9 cellular contexts compared by ENCODE assay signal in the genomic region with DNA sequence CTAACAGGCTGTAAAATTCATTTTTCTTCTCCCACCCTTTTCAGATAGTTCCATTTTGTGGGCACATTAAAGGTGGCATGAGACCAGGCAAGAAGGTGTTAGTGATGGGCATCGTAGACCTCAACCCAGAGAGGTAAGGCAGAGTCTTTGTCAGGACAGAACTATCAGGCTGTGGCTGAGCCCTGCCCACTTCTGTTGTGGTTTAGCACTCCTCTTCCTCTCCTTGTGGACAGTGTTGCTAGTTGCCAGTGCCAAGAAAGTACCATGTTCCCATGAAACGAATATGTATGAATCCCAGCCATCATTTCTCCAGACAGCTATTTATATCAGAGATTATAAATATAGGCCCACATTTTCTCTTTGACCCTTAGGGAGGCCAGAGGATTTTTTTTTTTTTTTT. TPM values are rescaled to one million over a fixed set of nuclear protein-coding genes. Genes with fewer than 3 reads are reported as not detected.
A peak's percentile ranks its signal among the peaks of the same experiment; 100 is the strongest.
DNase-seq lines count a peak whose midpoint lies in the region; ATAC-seq and TF ChIP-seq lines count a peak whose summit lies in the region.
"Had no signal": no experiment of that assay in that cellular context is flagged by ENCODE, and none has a peak within 500 bp of the region (broad histone marks: within the 10 kb centered on the region; RNA-seq: fewer than 3 reads in every experiment).

No MANE protein-coding gene starts in this region.

- TSS peak; percentile 49 for BruUV-seq in Calu3 (replicated peaks; lab: Mats Ljungman, UMichigan)

- TF ChIP-seq CTCF in Calu3 (IDR thresholded peaks at IDR 0.05; ENCODE audit: unreplicated experiment) (no peak), dorsolateral prefrontal cortex (IDR thresholded peaks at IDR 0.05 in 54 of 56, conservative IDR thresholded peaks at IDR 0.05 in 2 of 56; ENCODE audit: low read depth in 1 of 56, partially characterized antibody in 56 of 56) (peak in 1 of 56 donors; percentile 6)

- H3K9me3 Mint-ChIP-seq in Calu3 (ENCODE audit: low read depth, unreplicated experiment), result no peaks in the 10 kb centered on the region

- no peaks in the 10 kb centered on the region for H3K9me3 ChIP-seq in neuron (ENCODE audit: low read length)

- no peaks in the 10 kb centered on the region for H3K27me3 ChIP-seq in dorsolateral prefrontal cortex
- H3K27me3 ChIP-seq in neuron (ENCODE audit: insufficient read depth, low read length), result no peaks in the 10 kb centered on the region

- H3K4me1 ChIP-seq in neuron (ENCODE audit: insufficient read depth, low read length), result peaks cover 13% of the 10 kb centered on the region

- CTCF ChIA-PET in Calu3 (lab: Charles Lee), result interaction anchor here (0.7 kb wide), 1 partner anchor 315 kb away, joined by 3 read pairs; no protein-coding TSS in a partner anchor

- peak overlapping the region in 45 of 59 donors; percentile 39 to 98 (median 82) for H3K27ac ChIP-seq in dorsolateral prefrontal cortex

- no peak overlapping the region for H2AFZ ChIP-seq in neuron (ENCODE audit: low read depth, low read length)

- H3K4me3 Mint-ChIP-seq in Calu3 (ENCODE audit: low read depth, unreplicated experiment), result peak overlapping the region; percentile 78

- ATAC-seq in HG03095 (IDR thresholded peaks at IDR 0.05; ENCODE audit: unreplicated experiment), result no peak

- H3K27me3 Mint-ChIP-seq in Calu3 (ENCODE audit: unreplicated experiment), result no peaks in the 10 kb centered on the region

- H3K27ac Mint-ChIP-seq in Calu3 (ENCODE audit: unreplicated experiment), result peak overlapping the region; percentile 35

- peaks cover 8% of the 10 kb centered on the region for H3K4me1 Mint-ChIP-seq in Calu3 (ENCODE audit: low read depth, unreplicated experiment)

- DNase-seq in Calu3, result no peak
- peak; percentile 17 for DNase-seq in LoVo (ENCODE audit: low spot score)
- DNase-seq in dorsolateral prefrontal cortex, result no peak
- no peak for DNase-seq in NCI-H345 (lab: John Stamatoyannopoulos, UW)
- DNase-seq in SHP77 (lab: John Stamatoyannopoulos, UW), result no peak
- DNase-seq in stimulated activated CD4-positive, alpha-beta T cell treated with anti-CD3 and anti-CD28 coated beads, Interleukin-4, amount 100 ng/mL, for 1 hour, result no peak
- DNase-seq: IMR-90 had no signal

- intact Hi-C loops in Calu3 (cut with micrococcal nuclease; ENCODE audit: unreplicated experiment), result no loop called here
- intact Hi-C loops in dorsolateral prefrontal cortex (cut with DNase I), result loop anchor here in 1 of 2 donors (5.0 kb wide), 1 partner anchor 67 kb away; a partner anchor contains a TSS

- H3K4me3 ChIP-seq in dorsolateral prefrontal cortex (peak overlapping the region in 58 of 59 donors; percentile 62 to 90 (median 82)), neuron (ENCODE audit: low read length) (peak overlapping the region; percentile 66)

- peaks cover 27% of the 10 kb centered on the region for H3K36me3 Mint-ChIP-seq in Calu3 (ENCODE audit: insufficient read depth, unreplicated experiment)

- H3K36me3 ChIP-seq in neuron (ENCODE audit: insufficient read depth, low read length), result peaks cover 33% of the 10 kb centered on the region

RNA-seq across cellular contexts. Expression of a gene that starts 1.6 kb away (rescaled TPM):
- 9.3 and 12.1 TPM in 2 replicates for total RNA-seq in Calu3 (2022)
- 10 to 100 TPM; 10.5 to 37.8 (median 21.0) TPM for total RNA-seq in dorsolateral prefrontal cortex
